ENCODE assay signal across 2 cellular contexts in genomic region chr1:180953791-180954721, GRCh38.
TF ChIP-seq lines count a peak whose summit lies in the region.

No MANE protein-coding gene starts in this region.

TF ChIP-seq in SK-N-SH, 30 proteins besides CTCF, POLR2A, EP300 and RAD21 (continued from another document):
- TF ChIP-seq PBX3 (IDR thresholded peaks at IDR 0.05) (no peak), CHD2 (IDR thresholded peaks at IDR 0.05; ENCODE audit: low read length, partially characterized antibody) (no peak), NRF1 (IDR thresholded peaks at IDR 0.05; ENCODE audit: low read depth, low read length) (no peak), ZBTB33 (IDR thresholded peaks at IDR 0.05; ENCODE audit: borderline replicate concordance, low read depth) (no peak), REST (IDR thresholded peaks at IDR 0.05; ENCODE audit: low read depth, low read length) (no peak), FOXM1 (IDR thresholded peaks at IDR 0.05; ENCODE audit: low read depth) (no peak), RCOR1 (IDR thresholded peaks at IDR 0.05; ENCODE audit: low read length) (no peak), MXI1 (IDR thresholded peaks at IDR 0.05; ENCODE audit: low read depth, low read length) (no peak), POLR2AphosphoS5 (IDR thresholded peaks at IDR 0.05; ENCODE audit: low read depth, low read length) (no peak), USF1 (IDR thresholded peaks at IDR 0.05; ENCODE audit: borderline replicate concordance, low read depth) (no peak)

TF ChIP-seq in SK-N-SH treated with all-trans-retinoic acid at 6 μM for 48 hours, 23 proteins besides CTCF, POLR2A, EP300 and RAD21 (continued from another document):
- TF ChIP-seq, protein P1, sequence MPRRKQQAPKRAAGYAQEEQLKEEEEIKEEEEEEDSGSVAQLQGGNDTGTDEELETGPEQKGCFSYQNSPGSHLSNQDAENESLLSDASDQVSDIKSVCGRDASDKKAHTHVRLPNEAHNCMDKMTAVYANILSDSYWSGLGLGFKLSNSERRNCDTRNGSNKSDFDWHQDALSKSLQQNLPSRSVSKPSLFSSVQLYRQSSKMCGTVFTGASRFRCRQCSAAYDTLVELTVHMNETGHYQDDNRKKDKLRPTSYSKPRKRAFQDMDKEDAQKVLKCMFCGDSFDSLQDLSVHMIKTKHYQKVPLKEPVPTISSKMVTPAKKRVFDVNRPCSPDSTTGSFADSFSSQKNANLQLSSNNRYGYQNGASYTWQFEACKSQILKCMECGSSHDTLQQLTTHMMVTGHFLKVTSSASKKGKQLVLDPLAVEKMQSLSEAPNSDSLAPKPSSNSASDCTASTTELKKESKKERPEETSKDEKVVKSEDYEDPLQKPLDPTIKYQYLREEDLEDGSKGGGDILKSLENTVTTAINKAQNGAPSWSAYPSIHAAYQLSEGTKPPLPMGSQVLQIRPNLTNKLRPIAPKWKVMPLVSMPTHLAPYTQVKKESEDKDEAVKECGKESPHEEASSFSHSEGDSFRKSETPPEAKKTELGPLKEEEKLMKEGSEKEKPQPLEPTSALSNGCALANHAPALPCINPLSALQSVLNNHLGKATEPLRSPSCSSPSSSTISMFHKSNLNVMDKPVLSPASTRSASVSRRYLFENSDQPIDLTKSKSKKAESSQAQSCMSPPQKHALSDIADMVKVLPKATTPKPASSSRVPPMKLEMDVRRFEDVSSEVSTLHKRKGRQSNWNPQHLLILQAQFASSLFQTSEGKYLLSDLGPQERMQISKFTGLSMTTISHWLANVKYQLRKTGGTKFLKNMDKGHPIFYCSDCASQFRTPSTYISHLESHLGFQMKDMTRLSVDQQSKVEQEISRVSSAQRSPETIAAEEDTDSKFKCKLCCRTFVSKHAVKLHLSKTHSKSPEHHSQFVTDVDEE (CRISPR knock-in tag; IDR thresholded peaks at IDR 0.05) = no peak
